12 cellular contexts compared by ENCODE assay signal in the genomic region with DNA sequence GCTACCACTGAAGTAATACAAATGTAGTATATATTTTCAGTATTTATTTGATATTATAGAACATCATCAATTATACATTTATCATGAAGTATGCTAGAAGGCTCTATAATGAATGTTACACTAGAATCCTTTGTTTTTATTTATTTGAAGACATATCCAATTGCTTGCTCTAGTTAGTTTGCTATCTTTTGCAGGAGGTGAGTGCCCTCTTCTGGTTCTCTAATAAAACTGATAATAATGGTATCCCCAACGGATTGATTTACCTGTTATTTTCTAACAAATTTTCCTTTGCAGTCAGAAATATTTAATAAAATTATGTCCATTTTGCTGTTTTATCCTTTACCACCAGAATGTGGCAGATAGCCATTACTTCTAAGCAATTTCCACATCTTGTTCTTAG.
DNase-seq lines count a peak whose midpoint lies in the region; ATAC-seq, FAIRE-seq and TF ChIP-seq lines count a peak whose summit lies in the region.
"Had no signal": no experiment of that assay in that cellular context is flagged by ENCODE, and none has a peak within 500 bp of the region (broad histone marks: within the 10 kb centered on the region; RNA-seq: fewer than 3 reads in every experiment).

No MANE protein-coding gene starts in this region.

- H3K9me3 ChIP-seq in GM12878 (replicated peaks; ENCODE audit: control insufficient read depth, insufficient read depth, low read length), result peaks cover 2% of the 10 kb centered on the region; the same call in 2 of the 3 replicates
- H3K9me3 ChIP-seq: body of pancreas had no signal

- no peaks in the 10 kb centered on the region for H3K36me3 ChIP-seq in GM12878 (ENCODE audit: control insufficient read depth in 2 of 2, insufficient read depth in 2 of 2, low read length in 1 of 2)

- SMC1A ChIA-PET in GM12878 (lab: Charles Lee; ENCODE audit: uncharacterized antibody, unreplicated experiment), result no interaction called here

- DNase-seq in DMS 273 (lab: John Stamatoyannopoulos, UW; ENCODE audit: unreplicated experiment) (peak; percentile 6), DMS 273 treated with DMSO at 0.1 percent for 48 hours (lab: John Stamatoyannopoulos, UW) (no peak), NCI-H1694 (lab: John Stamatoyannopoulos, UW) (peak; percentile 2), GM12878 (ENCODE audit: low read depth, low spot score) (no peak), neural crest cell (ENCODE audit: low read depth, low spot score) (no peak), LoVo (ENCODE audit: low spot score) (no peak), cortex of kidney (lab: John Stamatoyannopoulos, UW) (no peak), cerebellar nuclear complex (lab: John Stamatoyannopoulos, UW) (no peak)
- DNase-seq: 8988T; activated T-cell treated with anti-CD3 and anti-CD28 coated beads, Interleukin-2, amount 50 U/mL, for 1 hour; body of pancreas; GF-D8 had no signal

- RAD21 ChIA-PET in GM12878 (lab: Charles Lee; ENCODE audit: unreplicated experiment), result interaction anchor here (1.2 kb wide), 1 partner anchor 670 kb away, joined by 3 read pairs; no protein-coding TSS in a partner anchor

- no peaks in the 10 kb centered on the region for H3K79me2 ChIP-seq in GM12878 (ENCODE audit: control insufficient read depth, insufficient read depth, low read length)

- 0% methylated on average over 1 of the region's 1 CpG for WGBS in GM12878 (ENCODE audit: insufficient coverage, insufficient replicate concordance, low lambda C conversion rate, missing lambda C conversion rate)

- TF ChIP-seq EP300 in GM12878 (IDR thresholded peaks at IDR 0.05; ENCODE audit: borderline replicate concordance in 1 of 2, control insufficient read depth in 1 of 2, low read depth in 2 of 2, low read length in 2 of 2), result no peak

- no peak for FAIRE-seq in GM12878 (lab: Jason Lieb, UNC)

- H3K4me1 Mint-ChIP-seq in neural crest cell, result peaks cover 23% of the 10 kb centered on the region

- no peak overlapping the region for H2AFZ ChIP-seq in GM12878 (ENCODE audit: control insufficient read depth, low read depth, low read length)

- peak overlapping the region; percentile 58 for H3K4me3 Mint-ChIP-seq in neural crest cell

- BruUV-seq in GM12878 (replicated peaks; lab: Mats Ljungman, UMichigan), result no TSS peak

- H3K4me1 ChIP-seq in GM12878 (ENCODE audit: control insufficient read depth, insufficient read depth, low read length), result no peaks in the 10 kb centered on the region

- H3K27ac Mint-ChIP-seq in neural crest cell (ENCODE audit: unreplicated experiment), result no peak overlapping the region

- no peak overlapping the region for H3K4me3 ChIP-seq in GM12878
- H3K4me3 ChIP-seq: body of pancreas had no signal

- POLR2A ChIA-PET in GM12878 (lab: Charles Lee), result no interaction called here

- H3K27me3 Mint-ChIP-seq in neural crest cell (ENCODE audit: low read depth), result no peaks in the 10 kb centered on the region

- H3K27me3 ChIP-seq in GM12878 (replicated peaks in 1 of 2; ENCODE audit: control insufficient read depth in 2 of 2, insufficient read depth in 2 of 2, low read length in 1 of 2), result no peaks in the 10 kb centered on the region
- H3K27me3 ChIP-seq: body of pancreas had no signal

- H3K9ac ChIP-seq in GM12878 (ENCODE audit: control insufficient read depth, insufficient read depth, low read length), result no peak overlapping the region

- peaks cover 5% of the 10 kb centered on the region for H3K36me3 Mint-ChIP-seq in neural crest cell (ENCODE audit: low read depth)

- H3K4me2 ChIP-seq in GM12878 (ENCODE audit: control insufficient read depth, insufficient read depth), result no peak overlapping the region

- TF ChIP-seq RAD21 in GM12878 (IDR thresholded peaks at IDR 0.05; ENCODE audit: insufficient read depth, low read depth, low read length), result peak; percentile 31; the same call in 1 of the 2 replicates

- TF ChIP-seq POLR2A in GM12878 (IDR thresholded peaks at IDR 0.05; ENCODE audit: low read depth, low read length), result no peak

- ATAC-seq in GM12878, result no peak
- ATAC-seq: body of pancreas had no signal

- H4K20me1 ChIP-seq in GM12878 (ENCODE audit: control insufficient read depth, insufficient read depth), result no peaks in the 10 kb centered on the region

- in situ Hi-C loops in GM12878 (cut with MboI), result no loop called here

- no peak overlapping the region for H3K27ac ChIP-seq in GM12878 (ENCODE audit: control insufficient read depth, insufficient read depth)
- H3K27ac ChIP-seq: body of pancreas had no signal

- CTCF ChIA-PET in GM12878 (lab: Yijun Ruan, JAX), result no interaction called here

- H3K9me3 Mint-ChIP-seq in neural crest cell, result peaks cover 11% of the 10 kb centered on the region

- TF ChIP-seq CTCF in GM12878 (IDR thresholded peaks at IDR 0.05 in 2 of 3, conservative IDR thresholded peaks at IDR 0.05 in 1 of 3; ENCODE audit: control insufficient read depth in 2 of 3, extremely low read depth in 1 of 3, insufficient read depth in 1 of 3, low read depth in 3 of 3, low read length in 3 of 3) (peak; percentile 1 to 21 (median 19); a peak in 2 of 6 replicates), neural crest cell (conservative IDR thresholded peaks at IDR 0.05) (peak; percentile 69)

- intact Hi-C loops in GM12878 (cut with micrococcal nuclease; ENCODE audit: unreplicated experiment), result no loop called here

TF ChIP-seq in GM12878, 131 proteins besides CTCF, POLR2A, EP300 and RAD21 (continues in another document):
- TF ChIP-seq CEBPB (IDR thresholded peaks at IDR 0.05; ENCODE audit: borderline replicate concordance in 1 of 2, low read depth in 2 of 2, low read length in 2 of 2) (no peak), POU2F2 (IDR thresholded peaks at IDR 0.05; ENCODE audit: borderline replicate concordance, low read depth, low read length) (no peak), TBL1XR1 (IDR thresholded peaks at IDR 0.05; ENCODE audit: low read depth, low read length) (no peak), ATF7 (IDR thresholded peaks at IDR 0.05; ENCODE audit: low read depth) (no peak), PKNOX1 (IDR thresholded peaks at IDR 0.05) (no peak), ZNF24 (IDR thresholded peaks at IDR 0.05) (no peak), WRNIP1 (IDR thresholded peaks at IDR 0.05; ENCODE audit: borderline replicate concordance, low read depth, low read length) (no peak), CBX5 (IDR thresholded peaks at IDR 0.05; ENCODE audit: low read depth) (no peak), SMC3 (IDR thresholded peaks at IDR 0.05; ENCODE audit: borderline replicate concordance, low read length) (no peak), PML (IDR thresholded peaks at IDR 0.05; ENCODE audit: low read length) (no peak)
- TF ChIP-seq, protein P1, sequence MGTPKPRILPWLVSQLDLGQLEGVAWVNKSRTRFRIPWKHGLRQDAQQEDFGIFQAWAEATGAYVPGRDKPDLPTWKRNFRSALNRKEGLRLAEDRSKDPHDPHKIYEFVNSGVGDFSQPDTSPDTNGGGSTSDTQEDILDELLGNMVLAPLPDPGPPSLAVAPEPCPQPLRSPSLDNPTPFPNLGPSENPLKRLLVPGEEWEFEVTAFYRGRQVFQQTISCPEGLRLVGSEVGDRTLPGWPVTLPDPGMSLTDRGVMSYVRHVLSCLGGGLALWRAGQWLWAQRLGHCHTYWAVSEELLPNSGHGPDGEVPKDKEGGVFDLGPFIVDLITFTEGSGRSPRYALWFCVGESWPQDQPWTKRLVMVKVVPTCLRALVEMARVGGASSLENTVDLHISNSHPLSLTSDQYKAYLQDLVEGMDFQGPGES (IDR thresholded peaks at IDR 0.05), result no peak
- TF ChIP-seq, protein P2, sequence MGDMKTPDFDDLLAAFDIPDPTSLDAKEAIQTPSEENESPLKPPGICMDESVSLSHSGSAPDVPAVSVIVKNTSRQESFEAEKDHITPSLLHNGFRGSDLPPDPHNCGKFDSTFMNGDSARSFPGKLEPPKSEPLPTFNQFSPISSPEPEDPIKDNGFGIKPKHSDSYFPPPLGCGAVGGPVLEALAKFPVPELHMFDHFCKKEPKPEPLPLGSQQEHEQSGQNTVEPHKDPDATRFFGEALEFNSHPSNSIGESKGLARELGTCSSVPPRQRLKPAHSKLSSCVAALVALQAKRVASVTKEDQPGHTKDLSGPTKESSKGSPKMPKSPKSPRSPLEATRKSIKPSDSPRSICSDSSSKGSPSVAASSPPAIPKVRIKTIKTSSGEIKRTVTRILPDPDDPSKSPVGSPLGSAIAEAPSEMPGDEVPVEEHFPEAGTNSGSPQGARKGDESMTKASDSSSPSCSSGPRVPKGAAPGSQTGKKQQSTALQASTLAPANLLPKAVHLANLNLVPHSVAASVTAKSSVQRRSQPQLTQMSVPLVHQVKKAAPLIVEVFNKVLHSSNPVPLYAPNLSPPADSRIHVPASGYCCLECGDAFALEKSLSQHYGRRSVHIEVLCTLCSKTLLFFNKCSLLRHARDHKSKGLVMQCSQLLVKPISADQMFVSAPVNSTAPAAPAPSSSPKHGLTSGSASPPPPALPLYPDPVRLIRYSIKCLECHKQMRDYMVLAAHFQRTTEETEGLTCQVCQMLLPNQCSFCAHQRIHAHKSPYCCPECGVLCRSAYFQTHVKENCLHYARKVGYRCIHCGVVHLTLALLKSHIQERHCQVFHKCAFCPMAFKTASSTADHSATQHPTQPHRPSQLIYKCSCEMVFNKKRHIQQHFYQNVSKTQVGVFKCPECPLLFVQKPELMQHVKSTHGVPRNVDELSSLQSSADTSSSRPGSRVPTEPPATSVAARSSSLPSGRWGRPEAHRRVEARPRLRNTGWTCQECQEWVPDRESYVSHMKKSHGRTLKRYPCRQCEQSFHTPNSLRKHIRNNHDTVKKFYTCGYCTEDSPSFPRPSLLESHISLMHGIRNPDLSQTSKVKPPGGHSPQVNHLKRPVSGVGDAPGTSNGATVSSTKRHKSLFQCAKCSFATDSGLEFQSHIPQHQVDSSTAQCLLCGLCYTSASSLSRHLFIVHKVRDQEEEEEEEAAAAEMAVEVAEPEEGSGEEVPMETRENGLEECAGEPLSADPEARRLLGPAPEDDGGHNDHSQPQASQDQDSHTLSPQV (IDR thresholded peaks at IDR 0.05), result no peak

Comparison
In these comparisons a context has a peak if more than half of its experiments do, and no peak if none do; other contexts are left out.
1. DNase-seq: peak in DMS 273 (single experiment) and NCI-H1694 (single experiment); none in DMS 273 treated with DMSO at 0.1 percent for 48 hours (single experiment), GM12878 (single experiment), neural crest cell (single experiment), LoVo (single experiment), cortex of kidney (single experiment) and cerebellar nuclear complex (0 of 2).